ENCODE assay signal across 12 cellular contexts in the genomic region with DNA sequence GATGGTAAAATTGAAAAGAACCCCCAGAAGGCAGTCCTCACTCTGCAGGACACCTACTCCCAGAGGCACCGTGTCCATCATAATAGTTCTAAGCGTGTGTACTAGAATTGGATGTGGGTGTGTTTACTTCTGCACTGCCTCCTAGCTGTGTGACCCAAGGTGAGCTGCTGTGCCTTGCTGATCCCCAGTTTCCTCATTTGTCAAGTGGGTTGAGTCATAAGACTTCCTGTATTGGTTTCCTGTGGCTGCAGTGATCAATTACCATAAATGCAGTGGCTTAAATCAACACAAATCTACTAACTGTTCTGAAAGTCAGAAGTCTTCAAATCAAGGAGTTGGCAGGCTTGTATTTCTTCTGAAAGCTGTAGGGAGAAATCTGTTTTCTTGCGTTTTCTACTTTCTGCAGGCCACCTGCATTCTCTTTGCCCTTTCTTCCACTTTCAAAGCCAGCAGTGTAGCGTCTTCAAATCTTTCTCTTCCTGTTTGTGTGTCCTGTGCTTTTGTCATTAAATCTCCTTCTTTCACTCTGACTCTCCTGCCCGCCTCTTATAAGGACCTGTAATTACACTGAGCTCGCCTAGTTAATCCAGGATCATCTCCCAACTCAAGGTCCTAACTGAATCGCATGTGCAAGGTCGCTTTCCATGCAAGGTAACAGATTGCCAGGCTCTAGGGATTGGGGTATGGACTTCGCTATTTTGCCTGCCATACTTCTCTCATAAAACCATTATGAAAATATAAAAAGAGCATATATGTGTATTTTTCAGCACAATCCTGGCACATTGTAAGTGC. TPM values are rescaled to one million over a fixed set of nuclear protein-coding genes. Genes with fewer than 3 reads are reported as not detected.
DNase-seq lines count a peak whose midpoint lies in the region; ATAC-seq and TF ChIP-seq lines count a peak whose summit lies in the region.
"Had no signal": no experiment of that assay in that cellular context is flagged by ENCODE, and none has a peak within 500 bp of the region (broad histone marks: within the 10 kb centered on the region; RNA-seq: fewer than 3 reads in every experiment).

No MANE protein-coding gene starts in this region.

- peak overlapping the region; percentile 0; the same call in 1 of the 2 replicates for H3K9ac ChIP-seq in ES-I3 (ENCODE audit: low read depth, low read length)

- H3K4me3 ChIP-seq in esophagus squamous epithelium (no peak overlapping the region), hepatocyte (no peak overlapping the region), H7 (ENCODE audit: insufficient read depth, low read depth, low read length) (no peak overlapping the region)
- H3K4me3 ChIP-seq: left lung had no signal

- H4K20me1 ChIP-seq in hepatocyte (ENCODE audit: insufficient read depth, poor library complexity, severe bottlenecking), result no peaks in the 10 kb centered on the region

- H3K9me3 ChIP-seq in ES-I3 (ENCODE audit: control insufficient read depth, insufficient read depth, low read length) (no peaks in the 10 kb centered on the region; the same call in 1 of the 2 replicates), esophagus squamous epithelium (no peaks in the 10 kb centered on the region), hepatocyte (ENCODE audit: low read depth) (no peaks in the 10 kb centered on the region)

- peak; percentile 13 for DNase-seq in SKM-1 (lab: John Stamatoyannopoulos, UW; ENCODE audit: unreplicated experiment)
- no peak for DNase-seq in esophagus squamous epithelium (lab: John Stamatoyannopoulos, UW)
- no peak for DNase-seq in hepatocyte (ENCODE audit: low spot score)
- no peak for DNase-seq in H7
- DNase-seq in NCI-H2107 (lab: John Stamatoyannopoulos, UW), result no peak
- DNase-seq: EL; left lung; NCI-H226; stimulated activated naive CD4-positive, alpha-beta T cell treated with Interleukin-2 at 50 U/mL for 16 hours had no signal

- H3K27me3 ChIP-seq in esophagus squamous epithelium, result no peaks in the 10 kb centered on the region
- no peaks in the 10 kb centered on the region for H3K27me3 ChIP-seq in hepatocyte
- no peaks in the 10 kb centered on the region for H3K27me3 ChIP-seq in H7 (ENCODE audit: control insufficient read depth, insufficient read depth, low read length)
- H3K27me3 ChIP-seq: left lung had no signal

- no peaks in the 10 kb centered on the region for H3K9me2 ChIP-seq in hepatocyte (replicated peaks; ENCODE audit: insufficient read depth)

- intact Hi-C loops in esophagus squamous epithelium (cut with DNase I), result loop anchor here (10.0 kb wide), 1 partner anchor 665 kb away; no protein-coding TSS in a partner anchor

- WGBS in esophagus squamous epithelium, 2 donors, result 69 to 82% methylated on average over 9 of the region's 9 CpGs
- 91% methylated on average over 9 of the region's 9 CpGs for WGBS in hepatocyte (ENCODE audit: low lambda C conversion rate, missing lambda C conversion rate)

- no peak overlapping the region for H2AFZ ChIP-seq in hepatocyte

- H3K4me1 ChIP-seq in ES-I3 (ENCODE audit: insufficient read depth, low read length) (peaks cover 54% of the 10 kb centered on the region), esophagus squamous epithelium (peaks cover 2 to 23% (median 5%) of the 10 kb centered on the region in 3 donors), hepatocyte (ENCODE audit: insufficient read depth) (no peaks in the 10 kb centered on the region)
- H3K4me1 ChIP-seq: left lung had no signal

- H3K27ac ChIP-seq in esophagus squamous epithelium (peak overlapping the region in 3 of 4 donors; percentile 39 to 79 (median 73)), hepatocyte (no peak overlapping the region)
- H3K27ac ChIP-seq: left lung had no signal

- H3K4me2 ChIP-seq in hepatocyte, result no peak overlapping the region

- no peaks in the 10 kb centered on the region for H3K79me2 ChIP-seq in hepatocyte

- H3K36me3 ChIP-seq in ES-I3 (ENCODE audit: insufficient read depth, low read length), result no peaks in the 10 kb centered on the region
- H3K36me3 ChIP-seq in esophagus squamous epithelium, result no peaks in the 10 kb centered on the region
- H3K36me3 ChIP-seq in hepatocyte (replicated peaks; ENCODE audit: insufficient read depth, low read depth), result no peaks in the 10 kb centered on the region
- H3K36me3 ChIP-seq in H7 (replicated peaks; ENCODE audit: control insufficient read depth, insufficient read depth, low read length), result no peaks in the 10 kb centered on the region
- H3K36me3 ChIP-seq: left lung had no signal

- TF ChIP-seq POLR2A in esophagus squamous epithelium (IDR thresholded peaks at IDR 0.05), result no peak

- peak; percentile 73 for ATAC-seq in GM21447 (IDR thresholded peaks at IDR 0.05; ENCODE audit: unreplicated experiment)
- no peak for ATAC-seq in HG03045 (IDR thresholded peaks at IDR 0.05; ENCODE audit: unreplicated experiment)
- ATAC-seq: left lung had no signal

- TF ChIP-seq CTCF in esophagus squamous epithelium (IDR thresholded peaks at IDR 0.05), result peak in 1 of 6 experiments; percentile 22
- no peak for TF ChIP-seq CTCF in hepatocyte (IDR thresholded peaks at IDR 0.05; ENCODE audit: poor library complexity)

RNA-seq across cellular contexts. Expression of gene RORA, which starts 59.0 kb away (rescaled TPM):
- 10 to 100 TPM; 22.1 to 56.6 (median 36.0) TPM for total RNA-seq in esophagus squamous epithelium
- total RNA-seq in hepatocyte, result 13.8 and 18.6 TPM in 2 replicates
- polyA plus RNA-seq in hepatocyte, result 9.3 and 12.8 TPM in 2 replicates
- total RNA-seq in H7 (2014; rRNA removed; shearing (Covaris generic)), result 6.3 and 7.7 TPM in 2 replicates
